Comparison of ENCODE assay signal across 8 cellular contexts in genomic region chr9:33024126-33024965, GRCh38. TPM values are rescaled to one million over a fixed set of nuclear protein-coding genes. Genes with fewer than 3 reads are reported as not detected.
DNase-seq lines count a peak whose midpoint lies in the region; ATAC-seq and TF ChIP-seq lines count a peak whose summit lies in the region.

No MANE protein-coding gene starts in this region.

- peak overlapping the region; percentile 97 for H3K9ac ChIP-seq in HUES64 (ENCODE audit: low read depth, low read length)

- H3K9me3 ChIP-seq in HUES64 (ENCODE audit: insufficient read depth, low read depth, low read length) (no peaks in the 10 kb centered on the region), cardiac muscle cell (ENCODE audit: low read depth) (no peaks in the 10 kb centered on the region)

- H3K4me3 ChIP-seq in HUES64 (ENCODE audit: low read length) = peak overlapping the region; percentile 100
- peak overlapping the region; percentile 84 for H3K4me3 ChIP-seq in cardiac muscle cell

- intact Hi-C loops in posterior vena cava (cut with DNase I) = no loop called here

- peak overlapping the region; percentile 89 for H3K27ac Mint-ChIP-seq in activated T-helper 17 cell treated with anti-CD3 and anti-CD28 coated beads, Interleukin-2, amount 50 U/mL, for 72 hours

- no peaks in the 10 kb centered on the region for H3K9me3 Mint-ChIP-seq in activated T-helper 17 cell treated with anti-CD3 and anti-CD28 coated beads, Interleukin-2, amount 50 U/mL, for 72 hours

- ATAC-seq in activated T-helper 17 cell treated with anti-CD3 and anti-CD28 coated beads, Interleukin-2, amount 50 U/mL, for 72 hours (replicated peaks) = peak; percentile 8
- ATAC-seq in HG03108 (IDR thresholded peaks at IDR 0.05; ENCODE audit: unreplicated experiment) = no peak

- peak overlapping the region; percentile 99 for H3K4me3 Mint-ChIP-seq in activated T-helper 17 cell treated with anti-CD3 and anti-CD28 coated beads, Interleukin-2, amount 50 U/mL, for 72 hours

- H3K36me3 ChIP-seq in HUES64 (ENCODE audit: insufficient read depth, low read length) (peaks cover 43% of the 10 kb centered on the region), cardiac muscle cell (peaks cover 25% of the 10 kb centered on the region)

- peak; percentile 59 for DNase-seq in G401 (ENCODE audit: low spot score)
- DNase-seq in cardiac muscle cell (ENCODE audit: low read depth in 1 of 2, low spot score in 1 of 2) = peak in 1 of 2 donors; percentile 42
- DNase-seq in pons (ENCODE audit: low spot score) = peak; percentile 65
- DNase-seq in posterior vena cava (ENCODE audit: low spot score) = no peak
- no peak for DNase-seq in NCI-H510A treated with DMSO at 0.1 percent for 48 hours (lab: John Stamatoyannopoulos, UW)

- H3K27me3 Mint-ChIP-seq in activated T-helper 17 cell treated with anti-CD3 and anti-CD28 coated beads, Interleukin-2, amount 50 U/mL, for 72 hours = no peaks in the 10 kb centered on the region

- H3K27me3 ChIP-seq in HUES64 (ENCODE audit: insufficient read depth, low read length) (no peaks in the 10 kb centered on the region), cardiac muscle cell (no peaks in the 10 kb centered on the region)

- H3K4me1 Mint-ChIP-seq in activated T-helper 17 cell treated with anti-CD3 and anti-CD28 coated beads, Interleukin-2, amount 50 U/mL, for 72 hours = peaks cover 45% of the 10 kb centered on the region

- in situ Hi-C loops in G401 (cut with HindIII; ENCODE audit: low sequenced_read_pairs) = no loop called here

- H3K4me1 ChIP-seq in HUES64 (ENCODE audit: insufficient read depth, low read length) (peaks cover 14% of the 10 kb centered on the region; the same call in 1 of the 2 replicates), cardiac muscle cell (ENCODE audit: low read depth) (peaks cover 21% of the 10 kb centered on the region)

- peak overlapping the region; percentile 97 for H3K27ac ChIP-seq in HUES64 (ENCODE audit: low read depth, low read length)
- peak overlapping the region; percentile 95 for H3K27ac ChIP-seq in cardiac muscle cell

- 22% methylated on average over 33 of the region's 33 CpGs for WGBS in HUES64

- H3K36me3 Mint-ChIP-seq in activated T-helper 17 cell treated with anti-CD3 and anti-CD28 coated beads, Interleukin-2, amount 50 U/mL, for 72 hours (ENCODE audit: low read depth) = peaks cover 82% of the 10 kb centered on the region

- TF ChIP-seq CTCF in cardiac muscle cell (IDR thresholded peaks at IDR 0.05; ENCODE audit: low read depth, low read length) = no peak

RNA-seq across cellular contexts. Expression of gene DNAJA1, which starts 0.7 kb away (rescaled TPM):
- total RNA-seq in G401 (2014; rRNA removed; shearing (Covaris generic)) = 163 and 266 TPM in 2 replicates
- 163 TPM for polyA plus RNA-seq in HUES64 (2013, experiment 1 of 2)
- 138 TPM for polyA plus RNA-seq in HUES64 (2013, experiment 2 of 2)
- 100 to 1,000 TPM; 132 to 220 TPM for total RNA-seq in activated T-helper 17 cell treated with anti-CD3 and anti-CD28 coated beads, Interleukin-2, amount 50 U/mL, for 72 hours
- 96.1 and 130 TPM in 2 replicates for total RNA-seq in cardiac muscle cell
- polyA plus RNA-seq in cardiac muscle cell = 153 and 202 TPM in 2 replicates
- total RNA-seq in posterior vena cava = 10 to 100 TPM; 71.8 to 83.1 TPM

RNA-seq across cellular contexts. Expression of gene APTX, which starts 22.9 kb away (rescaled TPM):
- total RNA-seq in G401 (2014; rRNA removed; shearing (Covaris generic)) = 41.4 and 47.5 TPM in 2 replicates
- polyA plus RNA-seq in HUES64 (2013, experiment 1 of 2) = 35.0 TPM
- 36.5 TPM for polyA plus RNA-seq in HUES64 (2013, experiment 2 of 2)
- 10 to 100 TPM; 38.8 to 50.4 TPM for total RNA-seq in activated T-helper 17 cell treated with anti-CD3 and anti-CD28 coated beads, Interleukin-2, amount 50 U/mL, for 72 hours
- total RNA-seq in cardiac muscle cell (38.8 and 65.2 TPM in 2 replicates), posterior vena cava (10 to 100 TPM; 20.2 to 20.9 TPM)
- 60.7 and 78.6 TPM in 2 replicates for polyA plus RNA-seq in cardiac muscle cell

RNA-seq across cellular contexts. Expression of gene SMU1, which starts 52.1 kb away (rescaled TPM):
- 34.4 and 49.4 TPM in 2 replicates for total RNA-seq in G401 (2014; rRNA removed; shearing (Covaris generic))
- 16.6 TPM for polyA plus RNA-seq in HUES64 (2013, experiment 1 of 2)
- 16.2 TPM for polyA plus RNA-seq in HUES64 (2013, experiment 2 of 2)
- 10 to 100 TPM; 24.2 to 30.9 TPM for total RNA-seq in activated T-helper 17 cell treated with anti-CD3 and anti-CD28 coated beads, Interleukin-2, amount 50 U/mL, for 72 hours
- total RNA-seq in cardiac muscle cell (16.4 and 17.6 TPM in 2 replicates), posterior vena cava (10 to 100 TPM; 15.8 to 16.8 TPM)
- 16.4 and 25.0 TPM in 2 replicates for polyA plus RNA-seq in cardiac muscle cell

Comparison
In these comparisons a context has a peak if more than half of its experiments do, and no peak if none do; other contexts are left out.
1. DNase-seq: peak in G401 (single experiment) and pons (single experiment); none in posterior vena cava (single experiment) and NCI-H510A treated with DMSO at 0.1 percent for 48 hours (single experiment).